Comparison of ENCODE assay signal across 8 cellular contexts in genomic region chr7:16645593-16646426, GRCh38. TPM values are rescaled to one million over a fixed set of nuclear protein-coding genes. Genes with fewer than 3 reads are reported as not detected.
DNase-seq lines count a peak whose midpoint lies in the region; ATAC-seq and TF ChIP-seq lines count a peak whose summit lies in the region.

Gene ANKMY2 (minus strand): TSS chr7:16645754. CDS start chr7:16645573, 181 bp downstream.
Gene BZW2 (plus strand): TSS chr7:16646181. CDS start chr7:16665444, 19,263 bp downstream.

- ATAC-seq in HG02678 (IDR thresholded peaks at IDR 0.05; ENCODE audit: unreplicated experiment) (peak; percentile 96), Right ventricle myocardium inferior (peak; percentile 97), thoracic aorta (ENCODE audit: insufficient number of reproducible peaks, low FRiP score, low read depth) (peak; percentile 97)
- peak; percentile 92 for ATAC-seq in activated naive CD8-positive, alpha-beta T cell treated with anti-CD3 and anti-CD28 coated beads, Interleukin-2, amount 10 ng/mL, durations not matched to agents 7 days and 5 days (ENCODE audit: low read depth)

- peak within 1 kb of the TSS; percentile 89 to 93 for H3K27ac ChIP-seq in thoracic aorta

- H3K4me1 ChIP-seq in thoracic aorta (ENCODE audit: control insufficient read depth in 1 of 2, low read depth in 2 of 2) = peaks cover 21 to 32% of the 10 kb centered on the region in 2 donors

- peaks cover 11% of the 10 kb centered on the region for H3K36me3 Mint-ChIP-seq in activated naive CD8-positive, alpha-beta T cell treated with anti-CD3 and anti-CD28 coated beads, Interleukin-2, amount 10 ng/mL, durations not matched to agents 7 days and 5 days
- peaks cover 2% of the 10 kb centered on the region for H3K36me3 Mint-ChIP-seq in osteocyte (ENCODE audit: unreplicated experiment)

- H3K27ac Mint-ChIP-seq in activated naive CD8-positive, alpha-beta T cell treated with anti-CD3 and anti-CD28 coated beads, Interleukin-2, amount 10 ng/mL, durations not matched to agents 7 days and 5 days = peak within 1 kb of the TSS; percentile 99
- peak within 1 kb of the TSS; percentile 98 for H3K27ac Mint-ChIP-seq in osteocyte (ENCODE audit: unreplicated experiment)

- peak; percentile 96 for DNase-seq in GM10266 (ENCODE audit: extremely low spot score)
- DNase-seq in NCI-H1105 treated with DMSO at 0.1 percent for 48 hours (lab: John Stamatoyannopoulos, UW) = peak; percentile 94
- DNase-seq in SKM-1 treated with dmso at 0.1 percent for 144 hours (lab: John Stamatoyannopoulos, UW; ENCODE audit: unreplicated experiment) = peak; percentile 92
- DNase-seq in activated naive CD8-positive, alpha-beta T cell treated with anti-CD3 and anti-CD28 coated beads, Interleukin-2, amount 10 ng/mL, durations not matched to agents 7 days and 5 days = peak; percentile 91
- peak; percentile 98 for DNase-seq in Right ventricle myocardium inferior (ENCODE audit: missing footprints)
- peak; percentile 99 for DNase-seq in osteocyte (ENCODE audit: extremely low spot score, unreplicated experiment)
- DNase-seq in thoracic aorta (ENCODE audit: low spot score) = peak; percentile 66

- no peaks in the 10 kb centered on the region for H3K9me3 ChIP-seq in thoracic aorta

- intact Hi-C loops in Right ventricle myocardium inferior (cut with DNase I) = loop anchor here (2.0 kb wide), 1 partner anchor 17 kb away; no protein-coding TSS in a partner anchor

- peak within 1 kb of the TSS; percentile 94 for H3K4me3 ChIP-seq in thoracic aorta

- H3K36me3 ChIP-seq in thoracic aorta = no peaks in the 10 kb centered on the region

- POLR2A ChIA-PET in activated naive CD8-positive, alpha-beta T cell treated with anti-CD3 and anti-CD28 coated beads, Interleukin-2, amount 10 ng/mL, durations not matched to agents 7 days and 5 days (lab: Charles Lee) = interaction anchor here (0.8 to 1.8 kb wide), 6 partner anchors 11 to 653 kb away, joined by 3 to 23 read pairs (median 3); partner anchors contain the start of genes AHR and CRPPA

- peak within 1 kb of the TSS; percentile 100 for H3K4me3 Mint-ChIP-seq in activated naive CD8-positive, alpha-beta T cell treated with anti-CD3 and anti-CD28 coated beads, Interleukin-2, amount 10 ng/mL, durations not matched to agents 7 days and 5 days
- peak within 1 kb of the TSS; percentile 100 for H3K4me3 Mint-ChIP-seq in osteocyte (ENCODE audit: unreplicated experiment)

- TF ChIP-seq CTCF in GM10266 (IDR thresholded peaks at IDR 0.05; ENCODE audit: control insufficient read depth, insufficient read depth, low read depth, missing control alignments) (no peak), osteocyte (IDR thresholded peaks at IDR 0.05) (no peak), thoracic aorta (IDR thresholded peaks at IDR 0.05) (no peak)

- H3K9me3 Mint-ChIP-seq in activated naive CD8-positive, alpha-beta T cell treated with anti-CD3 and anti-CD28 coated beads, Interleukin-2, amount 10 ng/mL, durations not matched to agents 7 days and 5 days = no peaks in the 10 kb centered on the region
- H3K9me3 Mint-ChIP-seq in osteocyte (ENCODE audit: unreplicated experiment) = no peaks in the 10 kb centered on the region

- peaks cover 51% of the 10 kb centered on the region for H3K4me1 Mint-ChIP-seq in activated naive CD8-positive, alpha-beta T cell treated with anti-CD3 and anti-CD28 coated beads, Interleukin-2, amount 10 ng/mL, durations not matched to agents 7 days and 5 days
- peaks cover 59% of the 10 kb centered on the region for H3K4me1 Mint-ChIP-seq in osteocyte (ENCODE audit: unreplicated experiment)

- H3K27me3 Mint-ChIP-seq in activated naive CD8-positive, alpha-beta T cell treated with anti-CD3 and anti-CD28 coated beads, Interleukin-2, amount 10 ng/mL, durations not matched to agents 7 days and 5 days = no peaks in the 10 kb centered on the region
- H3K27me3 Mint-ChIP-seq in osteocyte (ENCODE audit: unreplicated experiment) = no peaks in the 10 kb centered on the region

- no peaks in the 10 kb centered on the region for H3K27me3 ChIP-seq in thoracic aorta (replicated peaks; ENCODE audit: insufficient read depth)

RNA-seq across cellular contexts. Expression of gene ANKMY2, which starts in this region (rescaled TPM):
- 10 to 100 TPM; 14.3 to 18.7 TPM for total RNA-seq in activated naive CD8-positive, alpha-beta T cell treated with anti-CD3 and anti-CD28 coated beads, Interleukin-2, amount 10 ng/mL, durations not matched to agents 7 days and 5 days
- total RNA-seq in Right ventricle myocardium inferior (21.9 TPM), osteocyte (16.9 TPM in 2 replicates), thoracic aorta (10 to 100 TPM in 1 of 2 donors, 1 to 10 TPM in 1; 9.1 to 10.2 TPM)

RNA-seq across cellular contexts. Expression of gene BZW2, which starts in this region (rescaled TPM):
- total RNA-seq in activated naive CD8-positive, alpha-beta T cell treated with anti-CD3 and anti-CD28 coated beads, Interleukin-2, amount 10 ng/mL, durations not matched to agents 7 days and 5 days = 10 to 100 TPM; 41.0 to 44.1 TPM
- 369 TPM for total RNA-seq in Right ventricle myocardium inferior
- 60.9 and 61.3 TPM in 2 replicates for total RNA-seq in osteocyte
- total RNA-seq in thoracic aorta = 10 to 100 TPM; 19.5 to 40.9 TPM

Comparison
In these comparisons a context has a peak if more than half of its experiments do, and no peak if none do; other contexts are left out.
1. Peak in every context shown above with its lines: DNase-seq, ATAC-seq, H3K4me3 ChIP-seq and H3K27ac ChIP-seq.